Comparison of ENCODE assay signal across 27 cellular contexts in the genomic region with DNA sequence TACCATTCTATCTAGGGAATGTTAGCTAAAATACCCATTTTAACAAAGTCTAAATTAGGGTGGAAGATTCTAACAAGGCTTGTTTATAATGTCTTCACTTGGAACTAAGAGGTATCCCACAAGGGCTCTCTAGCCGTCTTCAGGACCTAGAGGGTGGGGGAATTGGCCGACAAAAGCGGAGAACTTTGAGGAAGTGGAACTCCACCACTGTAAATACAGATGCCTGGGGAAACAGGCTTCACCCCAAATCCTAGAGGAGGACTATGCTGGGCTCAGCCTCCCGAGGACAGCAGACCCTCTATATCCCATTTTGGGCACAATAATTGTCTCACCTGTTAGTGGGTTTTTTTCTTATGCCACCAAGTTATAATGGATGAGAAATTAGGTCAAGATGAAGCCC.
"Had no signal": no experiment of that assay in that cellular context is flagged by ENCODE, and none has a peak within 500 bp of the region (broad histone marks: within the 10 kb centered on the region; RNA-seq: fewer than 3 reads in every experiment).

No MANE protein-coding gene starts in this region.

- DNase-seq: islet precursor cell; left ventricle myocardium inferior; mesendoderm; midbrain; mucosa of descending colon; naive thymus-derived CD4-positive, alpha-beta T cell; nucleus accumbens; pancreas; posterior cingulate gyrus; retina; right cardiac atrium; stimulated activated CD4-positive, alpha-beta T cell treated with anti-CD3 and anti-CD28 coated beads, Interleukin-12 subunit alpha, Interleukin-12 subunit beta, amount 100 ng/mL, for 4 hours; stimulated activated CD4-positive, alpha-beta T cell treated with anti-CD3 and anti-CD28 coated beads, Interleukin-15, amount 100 ng/mL, for 24 hours; stimulated activated CD4-positive, alpha-beta T cell treated with anti-CD3 and anti-CD28 coated beads, Interleukin-2, amount 100 ng/mL, for 24 hours; stimulated activated CD4-positive, alpha-beta T cell treated with anti-CD3 and anti-CD28 coated beads, Interleukin-4, amount 100 ng/mL, for 1 hour; stimulated activated naive B cell treated with anti-CD40 and anti-IgM and Interleukin-4, amounts not matched to agents 10 μg/mL and 1 μg/mL and 100 μg/mL, for 72 hours; stimulated activated naive CD8-positive, alpha-beta T cell treated with anti-CD3 and anti-CD28 coated beads, Interleukin-15, Interleukin-2, amounts not matched to agents 100 U/mL and 50 U/mL, for 24 hours; stomach; testis; thyroid gland; transverse colon; upper lobe of right lung had no signal

- H3K36me3 ChIP-seq: left ventricle myocardium inferior, pancreas, prostate gland, stomach, thyroid gland, transverse colon, upper lobe of right lung had no signal

- H3K4me1 Mint-ChIP-seq: naive thymus-derived CD4-positive, alpha-beta T cell; stimulated activated naive B cell treated with anti-CD40 and anti-IgM and Interleukin-4, amounts not matched to agents 10 μg/mL and 1 μg/mL and 100 μg/mL, for 72 hours had no signal

- FAIRE-seq: pancreas, urothelium cell line had no signal

- H3K4me3 Mint-ChIP-seq: naive thymus-derived CD4-positive, alpha-beta T cell; natural killer cell treated with Interleukin-12 subunit alpha and Interleukin-12 subunit beta and Interleukin-15 and Interleukin-18, amount 100 ng/mL, for 72 hours; stimulated activated naive B cell treated with anti-CD40 and anti-IgM and Interleukin-4, amounts not matched to agents 10 μg/mL and 1 μg/mL and 100 μg/mL, for 72 hours had no signal

- H3K36me3 Mint-ChIP-seq: natural killer cell treated with Interleukin-12 subunit alpha and Interleukin-12 subunit beta and Interleukin-15 and Interleukin-18, amount 100 ng/mL, for 72 hours; stimulated activated naive B cell treated with anti-CD40 and anti-IgM and Interleukin-4, amounts not matched to agents 10 μg/mL and 1 μg/mL and 100 μg/mL, for 72 hours had no signal

- H3K27ac Mint-ChIP-seq: naive thymus-derived CD4-positive, alpha-beta T cell; natural killer cell treated with Interleukin-12 subunit alpha and Interleukin-12 subunit beta and Interleukin-15 and Interleukin-18, amount 100 ng/mL, for 72 hours; stimulated activated naive B cell treated with anti-CD40 and anti-IgM and Interleukin-4, amounts not matched to agents 10 μg/mL and 1 μg/mL and 100 μg/mL, for 72 hours had no signal

- H3K9me3 ChIP-seq: left ventricle myocardium inferior, mucosa of descending colon, pancreas, prostate gland, stomach, testis, thyroid gland, transverse colon, upper lobe of right lung had no signal

- H3K27ac ChIP-seq: left ventricle myocardium inferior, pancreas, prostate gland, skin epidermis, stomach, testis, thyroid gland, transverse colon, upper lobe of right lung had no signal

- H3K27me3 ChIP-seq: pancreas, stomach, testis, thyroid gland, transverse colon, upper lobe of right lung had no signal

- H3K4me1 ChIP-seq: left ventricle myocardium inferior, pancreas, prostate gland, stomach, testis, thyroid gland, transverse colon, upper lobe of right lung had no signal

- H3K4me3 ChIP-seq: left ventricle myocardium inferior, lung, mucosa of descending colon, pancreas, prostate gland, skin epidermis, stomach, testis, thyroid gland, transverse colon, upper lobe of right lung had no signal

- H3K9me3 Mint-ChIP-seq: natural killer cell treated with Interleukin-12 subunit alpha and Interleukin-12 subunit beta and Interleukin-15 and Interleukin-18, amount 100 ng/mL, for 72 hours; stimulated activated naive B cell treated with anti-CD40 and anti-IgM and Interleukin-4, amounts not matched to agents 10 μg/mL and 1 μg/mL and 100 μg/mL, for 72 hours had no signal
